In genomic region chr2:73070651-73071451, GRCh38 we compare ENCODE assay signal across 8 cellular contexts. TPM values are rescaled to one million over a fixed set of nuclear protein-coding genes. Genes with fewer than 3 reads are reported as not detected.
A peak's percentile ranks its signal among the peaks of the same experiment; 100 is the strongest.
DNase-seq lines count a peak whose midpoint lies in the region; TF ChIP-seq lines count a peak whose summit lies in the region.

No MANE protein-coding gene starts in this region.

- no peak for TF ChIP-seq CTCF in HFFc6 (IDR thresholded peaks at IDR 0.05)

- peaks cover 30% of the 10 kb centered on the region for H3K36me3 Mint-ChIP-seq in HFFc6 (ENCODE audit: low read depth)
- peaks cover 3% of the 10 kb centered on the region for H3K36me3 Mint-ChIP-seq in activated naive CD4-positive, alpha-beta T cell treated with anti-CD3 and anti-CD28 coated beads, Interleukin-2, amount 10 ng/mL, durations not matched to agents 7 days and 5 days

- CTCF ChIA-PET in activated naive CD4-positive, alpha-beta T cell treated with anti-CD3 and anti-CD28 coated beads, Interleukin-2, amount 10 ng/mL, durations not matched to agents 7 days and 5 days (lab: Charles Lee) = no interaction called here

- peaks cover 44% of the 10 kb centered on the region for H3K4me1 Mint-ChIP-seq in HFFc6 (ENCODE audit: low read depth)
- peaks cover 33% of the 10 kb centered on the region for H3K4me1 Mint-ChIP-seq in activated naive CD4-positive, alpha-beta T cell treated with anti-CD3 and anti-CD28 coated beads, Interleukin-2, amount 10 ng/mL, durations not matched to agents 7 days and 5 days

- H3K27ac Mint-ChIP-seq in HFFc6 = peak overlapping the region; percentile 79
- peak overlapping the region; percentile 91 for H3K27ac Mint-ChIP-seq in activated naive CD4-positive, alpha-beta T cell treated with anti-CD3 and anti-CD28 coated beads, Interleukin-2, amount 10 ng/mL, durations not matched to agents 7 days and 5 days

- no peaks in the 10 kb centered on the region for H3K9me3 Mint-ChIP-seq in HFFc6
- H3K9me3 Mint-ChIP-seq in activated naive CD4-positive, alpha-beta T cell treated with anti-CD3 and anti-CD28 coated beads, Interleukin-2, amount 10 ng/mL, durations not matched to agents 7 days and 5 days = no peaks in the 10 kb centered on the region

- H3K4me3 Mint-ChIP-seq in HFFc6 = peak overlapping the region; percentile 88
- peak overlapping the region; percentile 80 for H3K4me3 Mint-ChIP-seq in activated naive CD4-positive, alpha-beta T cell treated with anti-CD3 and anti-CD28 coated beads, Interleukin-2, amount 10 ng/mL, durations not matched to agents 7 days and 5 days

- DNase-seq in GM04504 (ENCODE audit: low read depth) (peak; percentile 93), HFFc6 (peak; percentile 95), MV-4-11 (lab: John Stamatoyannopoulos, UW) (peak; percentile 91), SK-N-DZ (ENCODE audit: low spot score) (peak; percentile 96), globus pallidus (ENCODE audit: low spot score) (peak; percentile 98), nucleus accumbens (lab: John Stamatoyannopoulos, UW) (peak in 50 of 56 donors; percentile 48 to 99 (median 96)), superior temporal gyrus (ENCODE audit: extremely low spot score) (peak; percentile 99)
- peak; percentile 96 for DNase-seq in activated naive CD4-positive, alpha-beta T cell treated with anti-CD3 and anti-CD28 coated beads, Interleukin-2, amount 10 ng/mL, durations not matched to agents 7 days and 5 days

- peaks cover 14% of the 10 kb centered on the region for H3K27me3 Mint-ChIP-seq in HFFc6 (ENCODE audit: insufficient read depth)
- H3K27me3 Mint-ChIP-seq in activated naive CD4-positive, alpha-beta T cell treated with anti-CD3 and anti-CD28 coated beads, Interleukin-2, amount 10 ng/mL, durations not matched to agents 7 days and 5 days = peaks cover 22% of the 10 kb centered on the region

RNA-seq across cellular contexts. Expression of gene SFXN5, which starts 0.7 kb away (rescaled TPM):
- total RNA-seq in HFFc6 (2021; fragmentation: NEBNext Ultra II Directional; extraction: Animal tissue kit (Norgen Biotek cat#: 25700)) = 10 to 100 TPM; 10.2 to 17.0 (median 14.7) TPM
- polyA plus RNA-seq in SK-N-DZ (2014; cell fraction: cytosol; rRNA removed) = 10.3 and 14.5 TPM in 2 replicates
- 29.5 and 36.3 TPM in 2 replicates for polyA plus RNA-seq in SK-N-DZ (2014; cell fraction: nucleus; rRNA removed)

RNA-seq across cellular contexts. Expression of gene RAB11FIP5, which starts 41.9 kb away (rescaled TPM):
- total RNA-seq in HFFc6 (2021; fragmentation: NEBNext Ultra II Directional; extraction: Animal tissue kit (Norgen Biotek cat#: 25700)) = 10 to 100 TPM; 76.7 to 92.0 (median 83.6) TPM
- 7.7 and 9.7 TPM in 2 replicates for polyA plus RNA-seq in SK-N-DZ (2014; cell fraction: cytosol; rRNA removed)
- polyA plus RNA-seq in SK-N-DZ (2014; cell fraction: nucleus; rRNA removed) = 5.4 and 7.2 TPM in 2 replicates

Comparison
In these comparisons a context has a peak if more than half of its experiments do, and no peak if none do; other contexts are left out.
1. Peak in every context shown above with its lines: DNase-seq.